In the genomic region with DNA sequence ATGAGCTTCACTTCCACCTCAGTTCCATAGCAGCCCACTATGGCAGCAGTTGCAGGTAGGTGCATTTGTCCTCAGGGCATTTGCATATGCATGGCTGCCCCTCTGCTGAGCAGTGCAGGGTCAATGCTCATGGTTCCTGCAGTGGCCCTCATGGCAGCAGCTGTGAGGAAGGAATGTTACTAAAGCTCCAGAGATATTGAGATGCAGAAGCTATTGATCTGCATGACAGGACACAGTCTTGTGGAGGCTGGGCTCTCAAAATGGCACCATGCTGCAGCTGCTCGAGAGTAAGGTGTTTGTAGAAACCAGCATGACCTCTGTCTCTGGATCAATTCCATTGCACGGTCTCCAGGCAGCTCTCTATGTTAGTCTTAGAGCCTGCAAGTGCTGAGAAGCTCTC, we compare ENCODE assay signal across 1 cellular context.
TF ChIP-seq lines count a peak whose summit lies in the region.

No MANE protein-coding gene starts in this region.

TF ChIP-seq in IMR-90, 13 proteins besides CTCF, POLR2A, EP300 and RAD21 (continued from another document):
- TF ChIP-seq BHLHE40 (IDR thresholded peaks at IDR 0.05; ENCODE audit: low read depth, low read length), result no peak
- TF ChIP-seq NFE2L2 (IDR thresholded peaks at IDR 0.05; ENCODE audit: low read depth, low read length), result no peak
- TF ChIP-seq MAZ (IDR thresholded peaks at IDR 0.05; ENCODE audit: borderline replicate concordance, low read depth, low read length), result no peak
- TF ChIP-seq RFX5 (IDR thresholded peaks at IDR 0.05; ENCODE audit: low read depth, low read length), result no peak
- no peak for TF ChIP-seq RCOR1 (IDR thresholded peaks at IDR 0.05; ENCODE audit: insufficient replicate concordance, low read length)
- TF ChIP-seq CHD1 (IDR thresholded peaks at IDR 0.05; ENCODE audit: low read depth, low read length), result no peak
- TF ChIP-seq FOS (IDR thresholded peaks at IDR 0.05; ENCODE audit: low read depth, low read length), result no peak
- no peak for TF ChIP-seq MAFK (IDR thresholded peaks at IDR 0.05; ENCODE audit: low read depth, low read length)
